1 cellular context compared by ENCODE assay signal in the genomic region with DNA sequence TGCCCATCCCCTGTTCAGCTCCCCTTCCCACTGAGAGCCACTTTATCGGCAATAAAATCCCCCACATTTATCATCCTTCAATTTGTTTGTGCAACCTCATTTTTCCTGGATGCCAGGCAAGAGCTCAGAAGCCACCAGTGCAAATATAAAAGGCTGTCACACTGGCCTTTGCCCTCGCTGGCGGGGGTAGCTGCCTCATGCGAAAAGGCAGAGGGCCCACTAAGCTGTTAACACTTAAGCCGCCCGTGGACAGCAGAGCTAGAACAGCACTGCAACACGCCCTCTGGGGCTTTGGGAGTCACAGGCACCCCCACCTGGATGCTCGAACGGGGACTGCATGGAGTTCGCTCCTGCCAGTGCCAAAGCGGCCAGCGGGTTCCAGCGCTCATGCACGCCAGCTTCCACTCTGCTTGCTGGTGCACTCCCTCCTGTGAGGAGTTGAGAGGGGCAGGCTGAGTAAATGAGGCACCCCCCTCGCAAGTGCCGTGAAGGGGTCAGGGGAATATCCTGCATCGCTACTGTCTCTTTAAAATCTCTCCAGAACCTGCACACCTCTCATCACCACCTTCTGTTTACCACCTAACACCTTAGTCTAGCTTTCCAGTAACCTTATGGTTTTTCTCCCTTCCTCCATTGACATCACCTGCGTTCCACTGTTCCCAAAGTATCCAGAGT.
TF ChIP-seq lines count a peak whose summit lies in the region.

No MANE protein-coding gene starts in this region.

TF ChIP-seq in HepG2, 621 proteins besides CTCF, POLR2A, EP300 and RAD21 (continued from another document and continues in another):
- TF ChIP-seq, protein P1, sequence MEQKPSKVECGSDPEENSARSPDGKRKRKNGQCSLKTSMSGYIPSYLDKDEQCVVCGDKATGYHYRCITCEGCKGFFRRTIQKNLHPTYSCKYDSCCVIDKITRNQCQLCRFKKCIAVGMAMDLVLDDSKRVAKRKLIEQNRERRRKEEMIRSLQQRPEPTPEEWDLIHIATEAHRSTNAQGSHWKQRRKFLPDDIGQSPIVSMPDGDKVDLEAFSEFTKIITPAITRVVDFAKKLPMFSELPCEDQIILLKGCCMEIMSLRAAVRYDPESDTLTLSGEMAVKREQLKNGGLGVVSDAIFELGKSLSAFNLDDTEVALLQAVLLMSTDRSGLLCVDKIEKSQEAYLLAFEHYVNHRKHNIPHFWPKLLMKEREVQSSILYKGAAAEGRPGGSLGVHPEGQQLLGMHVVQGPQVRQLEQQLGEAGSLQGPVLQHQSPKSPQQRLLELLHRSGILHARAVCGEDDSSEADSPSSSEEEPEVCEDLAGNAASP (CRISPR knock-in tag; IDR thresholded peaks at IDR 0.05; ENCODE audit: borderline replicate concordance) = peak; percentile 61; the same call in 1 of the 2 replicates
- TF ChIP-seq ZNF33A (CRISPR knock-in tag; IDR thresholded peaks at IDR 0.05; ENCODE audit: borderline replicate concordance) (no peak), SALL1 (CRISPR knock-in tag; IDR thresholded peaks at IDR 0.05) (peak; percentile 98), KDM1A (CRISPR knock-in tag; IDR thresholded peaks at IDR 0.05) (0 out of 2 replicates have a peak, but pooled peaks have one; percentile 20), SMAD9 (CRISPR knock-in tag; IDR thresholded peaks at IDR 0.05) (no peak), TSC22D2 (CRISPR knock-in tag; IDR thresholded peaks at IDR 0.05; ENCODE audit: borderline replicate concordance) (0 out of 2 replicates have a peak, but pooled peaks have one; percentile 53), YY1 (IDR thresholded peaks at IDR 0.05; ENCODE audit: insufficient read depth, insufficient replicate concordance, low read depth, low read length) (peak; percentile 14), FOXA1 (IDR thresholded peaks at IDR 0.05) (no peak), FOXA1 (CRISPR knock-in tag; IDR thresholded peaks at IDR 0.05) (peak; percentile 59), ETV5 (CRISPR knock-in tag; IDR thresholded peaks at IDR 0.05; ENCODE audit: borderline replicate concordance) (no peak), ELF3 (CRISPR knock-in tag; IDR thresholded peaks at IDR 0.05) (peak; percentile 76), NCOR1 (IDR thresholded peaks at IDR 0.05; ENCODE audit: borderline replicate concordance, low read length) (peak; percentile 26; the same call in 1 of the 2 replicates), ZNF703 (CRISPR knock-in tag; IDR thresholded peaks at IDR 0.05; ENCODE audit: borderline replicate concordance) (no peak), NR2F2 (IDR thresholded peaks at IDR 0.05; ENCODE audit: borderline replicate concordance, low read depth) (0 out of 2 replicates have a peak, but pooled peaks have one; percentile 39), SOX6 (IDR thresholded peaks at IDR 0.05) (no peak), SOX6 (CRISPR knock-in tag; IDR thresholded peaks at IDR 0.05) (peak; percentile 79), ZNF816 (CRISPR knock-in tag; IDR thresholded peaks at IDR 0.05; ENCODE audit: borderline replicate concordance) (no peak), FOXM1 (CRISPR knock-in tag; IDR thresholded peaks at IDR 0.05) (no peak), MYC (CRISPR knock-in tag; IDR thresholded peaks at IDR 0.05; ENCODE audit: borderline replicate concordance) (peak; percentile 75; the same call in 1 of the 2 replicates), TOPORS (CRISPR knock-in tag; IDR thresholded peaks at IDR 0.05) (no peak), ZNF549 (CRISPR knock-in tag; IDR thresholded peaks at IDR 0.05) (no peak), TOE1 (CRISPR knock-in tag; IDR thresholded peaks at IDR 0.05) (no peak), ZSCAN30 (CRISPR knock-in tag; IDR thresholded peaks at IDR 0.05) (0 out of 2 replicates have a peak, but pooled peaks have one; percentile 11), NFKBIZ (CRISPR knock-in tag; IDR thresholded peaks at IDR 0.05) (0 out of 2 replicates have a peak, but pooled peaks have one; percentile 34), RFXAP (CRISPR knock-in tag; IDR thresholded peaks at IDR 0.05; ENCODE audit: borderline replicate concordance) (no peak), ZNF83 (CRISPR knock-in tag; IDR thresholded peaks at IDR 0.05; ENCODE audit: borderline replicate concordance) (no peak)
- TF ChIP-seq, protein P2, sequence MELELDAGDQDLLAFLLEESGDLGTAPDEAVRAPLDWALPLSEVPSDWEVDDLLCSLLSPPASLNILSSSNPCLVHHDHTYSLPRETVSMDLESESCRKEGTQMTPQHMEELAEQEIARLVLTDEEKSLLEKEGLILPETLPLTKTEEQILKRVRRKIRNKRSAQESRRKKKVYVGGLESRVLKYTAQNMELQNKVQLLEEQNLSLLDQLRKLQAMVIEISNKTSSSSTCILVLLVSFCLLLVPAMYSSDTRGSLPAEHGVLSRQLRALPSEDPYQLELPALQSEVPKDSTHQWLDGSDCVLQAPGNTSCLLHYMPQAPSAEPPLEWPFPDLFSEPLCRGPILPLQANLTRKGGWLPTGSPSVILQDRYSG (CRISPR knock-in tag; IDR thresholded peaks at IDR 0.05) = no peak
- TF ChIP-seq, protein P3, sequence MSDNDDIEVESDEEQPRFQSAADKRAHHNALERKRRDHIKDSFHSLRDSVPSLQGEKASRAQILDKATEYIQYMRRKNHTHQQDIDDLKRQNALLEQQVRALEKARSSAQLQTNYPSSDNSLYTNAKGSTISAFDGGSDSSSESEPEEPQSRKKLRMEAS (IDR thresholded peaks at IDR 0.05) = peak; percentile 84
- TF ChIP-seq, protein P4, sequence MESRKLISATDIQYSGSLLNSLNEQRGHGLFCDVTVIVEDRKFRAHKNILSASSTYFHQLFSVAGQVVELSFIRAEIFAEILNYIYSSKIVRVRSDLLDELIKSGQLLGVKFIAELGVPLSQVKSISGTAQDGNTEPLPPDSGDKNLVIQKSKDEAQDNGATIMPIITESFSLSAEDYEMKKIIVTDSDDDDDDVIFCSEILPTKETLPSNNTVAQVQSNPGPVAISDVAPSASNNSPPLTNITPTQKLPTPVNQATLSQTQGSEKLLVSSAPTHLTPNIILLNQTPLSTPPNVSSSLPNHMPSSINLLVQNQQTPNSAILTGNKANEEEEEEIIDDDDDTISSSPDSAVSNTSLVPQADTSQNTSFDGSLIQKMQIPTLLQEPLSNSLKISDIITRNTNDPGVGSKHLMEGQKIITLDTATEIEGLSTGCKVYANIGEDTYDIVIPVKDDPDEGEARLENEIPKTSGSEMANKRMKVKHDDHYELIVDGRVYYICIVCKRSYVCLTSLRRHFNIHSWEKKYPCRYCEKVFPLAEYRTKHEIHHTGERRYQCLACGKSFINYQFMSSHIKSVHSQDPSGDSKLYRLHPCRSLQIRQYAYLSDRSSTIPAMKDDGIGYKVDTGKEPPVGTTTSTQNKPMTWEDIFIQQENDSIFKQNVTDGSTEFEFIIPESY (CRISPR knock-in tag; IDR thresholded peaks at IDR 0.05) = peak; percentile 43; the same call in 1 of the 2 replicates
- TF ChIP-seq, protein P5, sequence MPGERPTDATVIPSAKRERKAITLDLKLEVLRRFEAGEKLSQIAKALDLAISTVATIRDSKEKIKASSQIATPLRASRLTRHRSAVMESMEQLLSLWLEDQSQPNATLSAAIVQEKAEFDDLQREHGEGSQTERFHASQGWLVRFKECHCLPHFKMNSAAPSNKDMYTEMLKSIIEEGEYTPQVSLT (CRISPR knock-in tag; IDR thresholded peaks at IDR 0.05; ENCODE audit: borderline replicate concordance, low read depth) = no peak
- TF ChIP-seq, protein P6, sequence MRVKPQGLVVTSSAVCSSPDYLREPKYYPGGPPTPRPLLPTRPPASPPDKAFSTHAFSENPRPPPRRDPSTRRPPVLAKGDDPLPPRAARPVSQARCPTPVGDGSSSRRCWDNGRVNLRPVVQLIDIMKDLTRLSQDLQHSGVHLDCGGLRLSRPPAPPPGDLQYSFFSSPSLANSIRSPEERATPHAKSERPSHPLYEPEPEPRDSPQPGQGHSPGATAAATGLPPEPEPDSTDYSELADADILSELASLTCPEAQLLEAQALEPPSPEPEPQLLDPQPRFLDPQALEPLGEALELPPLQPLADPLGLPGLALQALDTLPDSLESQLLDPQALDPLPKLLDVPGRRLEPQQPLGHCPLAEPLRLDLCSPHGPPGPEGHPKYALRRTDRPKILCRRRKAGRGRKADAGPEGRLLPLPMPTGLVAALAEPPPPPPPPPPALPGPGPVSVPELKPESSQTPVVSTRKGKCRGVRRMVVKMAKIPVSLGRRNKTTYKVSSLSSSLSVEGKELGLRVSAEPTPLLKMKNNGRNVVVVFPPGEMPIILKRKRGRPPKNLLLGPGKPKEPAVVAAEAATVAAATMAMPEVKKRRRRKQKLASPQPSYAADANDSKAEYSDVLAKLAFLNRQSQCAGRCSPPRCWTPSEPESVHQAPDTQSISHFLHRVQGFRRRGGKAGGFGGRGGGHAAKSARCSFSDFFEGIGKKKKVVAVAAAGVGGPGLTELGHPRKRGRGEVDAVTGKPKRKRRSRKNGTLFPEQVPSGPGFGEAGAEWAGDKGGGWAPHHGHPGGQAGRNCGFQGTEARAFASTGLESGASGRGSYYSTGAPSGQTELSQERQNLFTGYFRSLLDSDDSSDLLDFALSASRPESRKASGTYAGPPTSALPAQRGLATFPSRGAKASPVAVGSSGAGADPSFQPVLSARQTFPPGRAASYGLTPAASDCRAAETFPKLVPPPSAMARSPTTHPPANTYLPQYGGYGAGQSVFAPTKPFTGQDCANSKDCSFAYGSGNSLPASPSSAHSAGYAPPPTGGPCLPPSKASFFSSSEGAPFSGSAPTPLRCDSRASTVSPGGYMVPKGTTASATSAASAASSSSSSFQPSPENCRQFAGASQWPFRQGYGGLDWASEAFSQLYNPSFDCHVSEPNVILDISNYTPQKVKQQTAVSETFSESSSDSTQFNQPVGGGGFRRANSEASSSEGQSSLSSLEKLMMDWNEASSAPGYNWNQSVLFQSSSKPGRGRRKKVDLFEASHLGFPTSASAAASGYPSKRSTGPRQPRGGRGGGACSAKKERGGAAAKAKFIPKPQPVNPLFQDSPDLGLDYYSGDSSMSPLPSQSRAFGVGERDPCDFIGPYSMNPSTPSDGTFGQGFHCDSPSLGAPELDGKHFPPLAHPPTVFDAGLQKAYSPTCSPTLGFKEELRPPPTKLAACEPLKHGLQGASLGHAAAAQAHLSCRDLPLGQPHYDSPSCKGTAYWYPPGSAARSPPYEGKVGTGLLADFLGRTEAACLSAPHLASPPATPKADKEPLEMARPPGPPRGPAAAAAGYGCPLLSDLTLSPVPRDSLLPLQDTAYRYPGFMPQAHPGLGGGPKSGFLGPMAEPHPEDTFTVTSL (CRISPR knock-in tag; IDR thresholded peaks at IDR 0.05; ENCODE audit: borderline replicate concordance) = peak; percentile 67; the same call in 1 of the 2 replicates
- TF ChIP-seq, protein P7, sequence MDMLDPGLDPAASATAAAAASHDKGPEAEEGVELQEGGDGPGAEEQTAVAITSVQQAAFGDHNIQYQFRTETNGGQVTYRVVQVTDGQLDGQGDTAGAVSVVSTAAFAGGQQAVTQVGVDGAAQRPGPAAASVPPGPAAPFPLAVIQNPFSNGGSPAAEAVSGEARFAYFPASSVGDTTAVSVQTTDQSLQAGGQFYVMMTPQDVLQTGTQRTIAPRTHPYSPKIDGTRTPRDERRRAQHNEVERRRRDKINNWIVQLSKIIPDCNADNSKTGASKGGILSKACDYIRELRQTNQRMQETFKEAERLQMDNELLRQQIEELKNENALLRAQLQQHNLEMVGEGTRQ (IDR thresholded peaks at IDR 0.05; ENCODE audit: low read depth, low read length) = no peak
- TF ChIP-seq, protein P7 (CRISPR knock-in tag; IDR thresholded peaks at IDR 0.05; ENCODE audit: borderline replicate concordance) = no peak; the same call in 1 of the 2 replicates
- TF ChIP-seq, protein P8, sequence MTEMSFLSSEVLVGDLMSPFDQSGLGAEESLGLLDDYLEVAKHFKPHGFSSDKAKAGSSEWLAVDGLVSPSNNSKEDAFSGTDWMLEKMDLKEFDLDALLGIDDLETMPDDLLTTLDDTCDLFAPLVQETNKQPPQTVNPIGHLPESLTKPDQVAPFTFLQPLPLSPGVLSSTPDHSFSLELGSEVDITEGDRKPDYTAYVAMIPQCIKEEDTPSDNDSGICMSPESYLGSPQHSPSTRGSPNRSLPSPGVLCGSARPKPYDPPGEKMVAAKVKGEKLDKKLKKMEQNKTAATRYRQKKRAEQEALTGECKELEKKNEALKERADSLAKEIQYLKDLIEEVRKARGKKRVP (CRISPR knock-in tag; IDR thresholded peaks at IDR 0.05) = peak in 1 of 2 experiments; percentile 81; a peak in 1 of 4 replicates
- TF ChIP-seq, protein P9, sequence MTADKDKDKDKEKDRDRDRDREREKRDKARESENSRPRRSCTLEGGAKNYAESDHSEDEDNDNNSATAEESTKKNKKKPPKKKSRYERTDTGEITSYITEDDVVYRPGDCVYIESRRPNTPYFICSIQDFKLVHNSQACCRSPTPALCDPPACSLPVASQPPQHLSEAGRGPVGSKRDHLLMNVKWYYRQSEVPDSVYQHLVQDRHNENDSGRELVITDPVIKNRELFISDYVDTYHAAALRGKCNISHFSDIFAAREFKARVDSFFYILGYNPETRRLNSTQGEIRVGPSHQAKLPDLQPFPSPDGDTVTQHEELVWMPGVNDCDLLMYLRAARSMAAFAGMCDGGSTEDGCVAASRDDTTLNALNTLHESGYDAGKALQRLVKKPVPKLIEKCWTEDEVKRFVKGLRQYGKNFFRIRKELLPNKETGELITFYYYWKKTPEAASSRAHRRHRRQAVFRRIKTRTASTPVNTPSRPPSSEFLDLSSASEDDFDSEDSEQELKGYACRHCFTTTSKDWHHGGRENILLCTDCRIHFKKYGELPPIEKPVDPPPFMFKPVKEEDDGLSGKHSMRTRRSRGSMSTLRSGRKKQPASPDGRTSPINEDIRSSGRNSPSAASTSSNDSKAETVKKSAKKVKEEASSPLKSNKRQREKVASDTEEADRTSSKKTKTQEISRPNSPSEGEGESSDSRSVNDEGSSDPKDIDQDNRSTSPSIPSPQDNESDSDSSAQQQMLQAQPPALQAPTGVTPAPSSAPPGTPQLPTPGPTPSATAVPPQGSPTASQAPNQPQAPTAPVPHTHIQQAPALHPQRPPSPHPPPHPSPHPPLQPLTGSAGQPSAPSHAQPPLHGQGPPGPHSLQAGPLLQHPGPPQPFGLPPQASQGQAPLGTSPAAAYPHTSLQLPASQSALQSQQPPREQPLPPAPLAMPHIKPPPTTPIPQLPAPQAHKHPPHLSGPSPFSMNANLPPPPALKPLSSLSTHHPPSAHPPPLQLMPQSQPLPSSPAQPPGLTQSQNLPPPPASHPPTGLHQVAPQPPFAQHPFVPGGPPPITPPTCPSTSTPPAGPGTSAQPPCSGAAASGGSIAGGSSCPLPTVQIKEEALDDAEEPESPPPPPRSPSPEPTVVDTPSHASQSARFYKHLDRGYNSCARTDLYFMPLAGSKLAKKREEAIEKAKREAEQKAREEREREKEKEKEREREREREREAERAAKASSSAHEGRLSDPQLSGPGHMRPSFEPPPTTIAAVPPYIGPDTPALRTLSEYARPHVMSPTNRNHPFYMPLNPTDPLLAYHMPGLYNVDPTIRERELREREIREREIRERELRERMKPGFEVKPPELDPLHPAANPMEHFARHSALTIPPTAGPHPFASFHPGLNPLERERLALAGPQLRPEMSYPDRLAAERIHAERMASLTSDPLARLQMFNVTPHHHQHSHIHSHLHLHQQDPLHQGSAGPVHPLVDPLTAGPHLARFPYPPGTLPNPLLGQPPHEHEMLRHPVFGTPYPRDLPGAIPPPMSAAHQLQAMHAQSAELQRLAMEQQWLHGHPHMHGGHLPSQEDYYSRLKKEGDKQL (CRISPR knock-in tag; IDR thresholded peaks at IDR 0.05; ENCODE audit: low read depth) = no peak
